ENCODE assay signal across 12 cellular contexts in genomic region chr4:185587065-185587443, GRCh38. TPM values are rescaled to one million over a fixed set of nuclear protein-coding genes. Genes with fewer than 3 reads are reported as not detected.
DNase-seq lines count a peak whose midpoint lies in the region; ATAC-seq and TF ChIP-seq lines count a peak whose summit lies in the region.
"Had no signal": no experiment of that assay in that cellular context is flagged by ENCODE, and none has a peak within 500 bp of the region (broad histone marks: within the 10 kb centered on the region; RNA-seq: fewer than 3 reads in every experiment).

No MANE protein-coding gene starts in this region.

- no peak for TF ChIP-seq POLR2A in gastrocnemius medialis (IDR thresholded peaks at IDR 0.05)

- peaks cover 5% of the 10 kb centered on the region for H3K4me1 Mint-ChIP-seq in T-helper 2 cell treated with Interferon-gamma antibody and Interleukin-4, amounts not matched to agents 5 μg/mL and 100 μg/mL, for 36 hours (ENCODE audit: low read depth)
- H3K4me1 Mint-ChIP-seq in endodermal cell = peaks cover 16% of the 10 kb centered on the region

- in situ Hi-C loops in gastrocnemius medialis (cut with MboI; ENCODE audit: low sequenced_read_pairs in 4 of 4) = loop anchor here (10.0 to 25.0 kb wide), 3 partner anchors 72 to 775 kb away; no protein-coding TSS in a partner anchor

- H3K9me2 ChIP-seq in MM.1S (replicated peaks; ENCODE audit: insufficient read depth, low read length) = no peaks in the 10 kb centered on the region

- peak overlapping the region; percentile 98 for H3K9ac ChIP-seq in MM.1S (ENCODE audit: low read length)
- no peak overlapping the region for H3K9ac ChIP-seq in endodermal cell (ENCODE audit: extremely low read depth, low read length, poor library complexity, severe bottlenecking)

- no peaks in the 10 kb centered on the region for H3K27me3 ChIP-seq in MM.1S (replicated peaks; ENCODE audit: insufficient read depth, low read length)
- peaks cover 45% of the 10 kb centered on the region for H3K27me3 ChIP-seq in endodermal cell (ENCODE audit: control insufficient read depth, insufficient read depth, low read length, poor library complexity, severe bottlenecking)
- H3K27me3 ChIP-seq in gastrocnemius medialis = no peaks in the 10 kb centered on the region

- no peak for DNase-seq in T-helper 2 cell treated with Interferon-gamma antibody and Interleukin-4, amounts not matched to agents 5 μg/mL and 100 μg/mL, for 36 hours (ENCODE audit: low spot score)
- DNase-seq in T-helper 2 cell = no peak
- no peak for DNase-seq in MM.1S
- DNase-seq in endodermal cell = no peak
- DNase-seq in gastrocnemius medialis = no peak
- no peak for DNase-seq in medulla oblongata (ENCODE audit: extremely low spot score)
- DNase-seq in stimulated activated CD4-positive, alpha-beta T cell treated with anti-CD3 and anti-CD28 coated beads, Interleukin-1b, Interleukin-23, amount 100 ng/mL, for 48 hours = no peak
- DNase-seq in stimulated activated naive CD4-positive, alpha-beta T cell (lab: John Stamatoyannopoulos, UW) = no peak
- DNase-seq: 8988T, DMS 273 treated with DMSO at 0.1 percent for 48 hours, NCI-H2029 had no signal

- no peaks in the 10 kb centered on the region for H3K79me2 ChIP-seq in MM.1S (ENCODE audit: low read length)

- H2AFZ ChIP-seq in MM.1S (ENCODE audit: low read length) = no peak overlapping the region

- intact Hi-C loops in gastrocnemius medialis (cut with DNase I; ENCODE audit: low total_unique reads) = no loop called here

- H3K27me3 Mint-ChIP-seq in T-helper 2 cell treated with Interferon-gamma antibody and Interleukin-4, amounts not matched to agents 5 μg/mL and 100 μg/mL, for 36 hours (ENCODE audit: low read depth) = peaks cover 44% of the 10 kb centered on the region
- H3K27me3 Mint-ChIP-seq in endodermal cell (ENCODE audit: insufficient read depth) = peaks cover 62% of the 10 kb centered on the region

- H3K36me3 ChIP-seq in MM.1S (replicated peaks; ENCODE audit: insufficient read depth, low read length) (no peaks in the 10 kb centered on the region), endodermal cell (ENCODE audit: control insufficient read depth, insufficient read depth, low read length) (no peaks in the 10 kb centered on the region), gastrocnemius medialis (no peaks in the 10 kb centered on the region)

- H4K20me1 ChIP-seq in MM.1S (ENCODE audit: insufficient read depth, low read length) = no peaks in the 10 kb centered on the region

- peak overlapping the region; percentile 45 for H3K4me3 Mint-ChIP-seq in T-helper 2 cell treated with Interferon-gamma antibody and Interleukin-4, amounts not matched to agents 5 μg/mL and 100 μg/mL, for 36 hours
- H3K4me3 Mint-ChIP-seq in endodermal cell = peak overlapping the region; percentile 45

- H3K4me2 ChIP-seq in MM.1S (ENCODE audit: low read depth, low read length) = peak overlapping the region; percentile 99

- peaks cover 19% of the 10 kb centered on the region for H3F3A ChIP-seq in MM.1S (ENCODE audit: insufficient read depth, low read length)

- no peak for TF ChIP-seq CTCF in MM.1S (IDR thresholded peaks at IDR 0.05; ENCODE audit: low read length)
- no peak for TF ChIP-seq CTCF in endodermal cell (conservative IDR thresholded peaks at IDR 0.05)
- TF ChIP-seq CTCF in gastrocnemius medialis (IDR thresholded peaks at IDR 0.05 in 4 of 5, conservative IDR thresholded peaks at IDR 0.05 in 1 of 5) = no peak

- ATAC-seq in gastrocnemius medialis = no peak

- H3K4me3 ChIP-seq in MM.1S (ENCODE audit: low read length) = peak overlapping the region; percentile 43
- H3K4me3 ChIP-seq in endodermal cell (ENCODE audit: low read length) = peak overlapping the region; percentile 46
- H3K4me3 ChIP-seq in gastrocnemius medialis = peak overlapping the region in 2 of 4 donors; percentile 26 to 45

- H3K36me3 Mint-ChIP-seq in T-helper 2 cell treated with Interferon-gamma antibody and Interleukin-4, amounts not matched to agents 5 μg/mL and 100 μg/mL, for 36 hours (ENCODE audit: low read depth) = no peaks in the 10 kb centered on the region
- no peaks in the 10 kb centered on the region for H3K36me3 Mint-ChIP-seq in endodermal cell (ENCODE audit: low read depth)

- H3K27ac ChIP-seq in MM.1S (ENCODE audit: low read length) (peak overlapping the region; percentile 99), endodermal cell (ENCODE audit: low read depth, low read length) (no peak overlapping the region), gastrocnemius medialis (peak overlapping the region; percentile 64 to 88 (median 76))

- no peaks in the 10 kb centered on the region for H3K9me3 Mint-ChIP-seq in T-helper 2 cell treated with Interferon-gamma antibody and Interleukin-4, amounts not matched to agents 5 μg/mL and 100 μg/mL, for 36 hours
- no peaks in the 10 kb centered on the region for H3K9me3 Mint-ChIP-seq in endodermal cell

- no peak overlapping the region for H3K27ac Mint-ChIP-seq in T-helper 2 cell treated with Interferon-gamma antibody and Interleukin-4, amounts not matched to agents 5 μg/mL and 100 μg/mL, for 36 hours
- no peak overlapping the region for H3K27ac Mint-ChIP-seq in endodermal cell

- H3K9me3 ChIP-seq in MM.1S (replicated peaks; ENCODE audit: insufficient read depth, low read length) (no peaks in the 10 kb centered on the region), endodermal cell (ENCODE audit: control insufficient read depth, low read length) (no peaks in the 10 kb centered on the region), gastrocnemius medialis (no peaks in the 10 kb centered on the region)
- H3K9me3 ChIP-seq: spleen had no signal

- H3K4me1 ChIP-seq in MM.1S (ENCODE audit: low read length) (peaks cover 39% of the 10 kb centered on the region), endodermal cell (ENCODE audit: control insufficient read depth, insufficient read depth, low read length) (peaks cover 4% of the 10 kb centered on the region), gastrocnemius medialis (peaks cover 28 to 29% of the 10 kb centered on the region in 2 donors)

- WGBS in endodermal cell (ENCODE audit: insufficient coverage in 1 of 2, insufficient read length in 1 of 2), 2 experiments = 13 to 17% methylated on average over 1 to 6 of the region's 6 CpGs

RNA-seq across cellular contexts. Expression of gene PDLIM3, which starts 51.7 kb away (rescaled TPM):
- 10 to 100 TPM in 1 of 2 donors, 1 to 10 TPM in 1; 4.3 to 11.0 TPM for total RNA-seq in endodermal cell
- polyA plus RNA-seq in endodermal cell (2013, experiment 1 of 2) = 13.9 TPM
- 15.6 TPM for polyA plus RNA-seq in endodermal cell (2013, experiment 2 of 2)
- total RNA-seq in gastrocnemius medialis = 1,000 to 10,000 TPM; 1,062 to 7,224 (median 2,598) TPM

Comparison
In these comparisons a context has a peak if more than half of its experiments do, and no peak if none do; other contexts are left out.
1. RNA of gene PDLIM3, which starts 51.7 kb away (total RNA-seq): 1,062 to 7,224 TPM in gastrocnemius medialis; 4.3 to 11.0 TPM in endodermal cell; every median in the first group is over 10 times any median in the second.